ENCODE assay signal across 8 cellular contexts in the genomic region with DNA sequence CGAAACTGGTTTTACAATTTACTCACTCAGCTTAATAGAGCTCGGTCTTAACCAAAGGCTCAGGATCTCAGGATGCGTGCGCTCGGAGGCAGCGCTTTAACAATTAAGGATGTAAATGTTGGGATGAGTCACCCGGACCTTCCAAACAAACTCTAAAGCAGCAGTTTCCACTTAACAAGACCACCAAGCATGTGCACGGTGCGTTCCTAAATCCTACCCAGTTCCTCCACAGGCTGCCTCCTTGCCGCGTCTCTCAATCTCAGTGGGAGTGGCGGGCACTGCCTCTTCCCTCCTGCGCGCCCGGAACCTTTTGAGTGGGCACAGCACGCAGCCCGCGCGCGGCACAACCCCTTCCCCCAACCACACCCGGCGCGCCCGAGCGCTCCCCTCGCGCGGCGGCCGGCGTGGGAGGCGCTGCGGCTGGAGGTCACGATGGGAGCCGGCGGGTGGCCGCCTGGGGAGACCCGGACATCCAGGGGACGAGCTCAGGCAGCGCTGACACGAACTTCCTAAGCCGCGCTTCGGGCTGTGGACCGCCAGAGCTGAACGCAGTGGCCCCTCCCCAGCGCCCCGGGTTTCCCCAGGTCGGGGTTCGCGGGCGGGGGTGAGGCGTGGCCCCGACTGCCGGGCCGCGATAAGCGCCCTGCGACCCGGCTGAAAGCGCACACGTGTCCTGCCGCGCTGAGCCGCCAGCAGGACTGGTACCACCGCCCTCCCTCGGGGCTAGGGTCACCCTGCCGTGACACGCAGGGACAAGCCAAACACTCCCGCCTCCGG. TPM values are rescaled to one million over a fixed set of nuclear protein-coding genes. Genes with fewer than 3 reads are reported as not detected.
A peak's percentile ranks its signal among the peaks of the same experiment; 100 is the strongest.
DNase-seq lines count a peak whose midpoint lies in the region; ATAC-seq and TF ChIP-seq lines count a peak whose summit lies in the region.

ABCG2 (minus strand) TSS at position 280 of the 777 bp plus-strand sequence. CDS start 18,644 bp downstream, outside the sequence.

- no peaks in the 10 kb centered on the region for H3K36me3 Mint-ChIP-seq in activated CD8-positive, alpha-beta T cell treated with anti-CD3 and anti-CD28 coated beads for 36 hours (ENCODE audit: low read depth)

- H3K27ac Mint-ChIP-seq in activated CD8-positive, alpha-beta T cell treated with anti-CD3 and anti-CD28 coated beads for 36 hours: peak within 1 kb of the TSS; percentile 60

- peak; percentile 33 for DNase-seq in COR-L47 (lab: John Stamatoyannopoulos, UW)
- DNase-seq in KBM-7: peak; percentile 67
- DNase-seq in activated CD8-positive, alpha-beta T cell treated with anti-CD3 and anti-CD28 coated beads for 36 hours: peak; percentile 65
- DNase-seq in epithelial cell of proximal tubule (ENCODE audit: low read depth): no peak
- peak; percentile 63 for DNase-seq in stimulated activated naive CD8-positive, alpha-beta T cell treated with anti-CD3 and anti-CD28 coated beads, Interleukin-15, Interleukin-2, amounts not matched to agents 100 U/mL and 50 U/mL, for 24 hours
- no peak for DNase-seq in dedifferentiated amniotic fluid mesenchymal stem cell (ENCODE audit: extremely low spot score)

- POLR2A ChIA-PET in activated CD8-positive, alpha-beta T cell treated with anti-CD3 and anti-CD28 coated beads for 36 hours (lab: Charles Lee): no interaction called here

- intact Hi-C loops in activated CD8-positive, alpha-beta T cell treated with anti-CD3 and anti-CD28 coated beads for 36 hours (cut with micrococcal nuclease): no loop called here

- H3K36me3 ChIP-seq in mucosa of stomach (ENCODE audit: control insufficient read depth, insufficient read depth, low read length): no peaks in the 10 kb centered on the region

- no peak for TF ChIP-seq CTCF in activated CD8-positive, alpha-beta T cell treated with anti-CD3 and anti-CD28 coated beads for 36 hours (IDR thresholded peaks at IDR 0.05)
- TF ChIP-seq CTCF in epithelial cell of proximal tubule (conservative IDR thresholded peaks at IDR 0.05; ENCODE audit: low read depth, low read length): no peak

- H3K27me3 Mint-ChIP-seq in activated CD8-positive, alpha-beta T cell treated with anti-CD3 and anti-CD28 coated beads for 36 hours: peaks cover 20% of the 10 kb centered on the region

- H3K9me3 ChIP-seq in mucosa of stomach (ENCODE audit: control insufficient read depth, low read length): no peaks in the 10 kb centered on the region

- H3K4me1 ChIP-seq in mucosa of stomach (ENCODE audit: control insufficient read depth, insufficient read depth, low read length): no peaks in the 10 kb centered on the region

- H3K4me3 ChIP-seq in epithelial cell of proximal tubule (ENCODE audit: low read depth, low read length) (peak within 1 kb of the TSS; percentile 64), mucosa of stomach (ENCODE audit: low read length) (peak within 1 kb of the TSS; percentile 22)

- H3K9me3 Mint-ChIP-seq in activated CD8-positive, alpha-beta T cell treated with anti-CD3 and anti-CD28 coated beads for 36 hours: no peaks in the 10 kb centered on the region

- peak within 1 kb of the TSS; percentile 24 for H3K9ac ChIP-seq in mucosa of stomach (ENCODE audit: low read length)

- peak; percentile 56 for ATAC-seq in GM21381 (IDR thresholded peaks at IDR 0.05; ENCODE audit: unreplicated experiment)
- peak; percentile 74 for ATAC-seq in activated CD8-positive, alpha-beta T cell treated with anti-CD3 and anti-CD28 coated beads for 36 hours
- ATAC-seq in stimulated activated naive CD8-positive, alpha-beta T cell treated with anti-CD3 and anti-CD28 coated beads, Interleukin-15, Interleukin-2, amounts not matched to agents 100 U/mL and 50 U/mL, for 24 hours: peak; percentile 76

- in situ Hi-C loops in KBM-7 (cut with MboI; ENCODE audit: low pct_unique_long_range_greater_than_20kb, low sequenced_read_pairs): no loop called here

- H3K27me3 ChIP-seq in mucosa of stomach (ENCODE audit: control insufficient read depth, insufficient read depth, low read length): no peaks in the 10 kb centered on the region

- H3K4me1 Mint-ChIP-seq in activated CD8-positive, alpha-beta T cell treated with anti-CD3 and anti-CD28 coated beads for 36 hours (ENCODE audit: low read depth): peaks cover 13% of the 10 kb centered on the region

- peak within 1 kb of the TSS; percentile 78 for H3K4me3 Mint-ChIP-seq in activated CD8-positive, alpha-beta T cell treated with anti-CD3 and anti-CD28 coated beads for 36 hours

- CTCF ChIA-PET in activated CD8-positive, alpha-beta T cell treated with anti-CD3 and anti-CD28 coated beads for 36 hours (lab: Charles Lee): interaction anchor here (1.0 kb wide), 1 partner anchor 126 kb away, joined by 3 read pairs; no protein-coding TSS in a partner anchor

RNA-seq across cellular contexts. Expression of gene ABCG2, which starts in this region (rescaled TPM):
- total RNA-seq in activated CD8-positive, alpha-beta T cell treated with anti-CD3 and anti-CD28 coated beads for 36 hours: under 1 TPM; 0.25 to 0.54 TPM
- 0.29 and 0.51 TPM in 2 replicates for total RNA-seq in epithelial cell of proximal tubule

Comparison
In these comparisons a context has a peak if more than half of its experiments do, and no peak if none do; other contexts are left out.
1. Peak in DNase-seq and ATAC-seq in activated CD8-positive, alpha-beta T cell treated with anti-CD3 and anti-CD28 coated beads for 36 hours; RNA of the gene not detected or under 1 TPM.
2. DNase-seq: peak in COR-L47 (single experiment), KBM-7 (single experiment) and stimulated activated naive CD8-positive, alpha-beta T cell treated with anti-CD3 and anti-CD28 coated beads, Interleukin-15, Interleukin-2, amounts not matched to agents 100 U/mL and 50 U/mL, for 24 hours (single experiment); none in epithelial cell of proximal tubule (single experiment) and dedifferentiated amniotic fluid mesenchymal stem cell (single experiment).
3. Peak in every context shown above with its lines, with median percentiles within 50 percentile points of each other: ATAC-seq.